Comparison of ENCODE assay signal across 13 cellular contexts in the genomic region with DNA sequence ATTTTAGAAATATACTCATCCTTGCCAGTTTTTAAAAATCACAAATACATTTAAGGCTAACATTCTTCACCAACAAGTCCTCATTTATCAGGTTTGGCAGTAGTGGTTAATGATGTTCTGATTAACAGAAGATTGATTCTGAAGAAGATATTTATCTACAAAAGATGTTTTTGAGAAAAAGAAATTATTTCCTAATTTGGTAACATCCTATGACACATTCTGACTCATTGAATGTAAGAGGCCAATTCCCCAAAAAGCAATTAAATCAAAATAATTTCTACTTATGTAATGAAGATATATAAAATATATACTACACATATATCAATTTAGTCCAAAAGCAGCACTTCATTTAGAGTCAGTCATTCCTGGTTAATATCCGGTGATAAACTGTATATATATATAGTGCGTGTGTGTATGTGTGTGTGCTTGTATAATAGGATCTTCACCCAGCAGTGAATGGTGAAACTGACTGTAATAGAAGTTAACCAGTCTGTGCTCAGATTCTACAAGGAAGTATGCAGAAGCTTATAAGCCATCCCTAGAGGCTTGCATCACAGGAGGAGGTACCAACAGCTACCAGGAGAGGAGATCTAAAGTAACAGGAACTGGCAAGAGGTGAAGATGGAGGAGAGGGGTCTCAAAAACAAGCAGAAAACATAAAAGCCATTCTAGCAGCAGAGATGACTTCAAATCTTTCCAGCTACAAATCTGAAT.
DNase-seq lines count a peak whose midpoint lies in the region; ATAC-seq and TF ChIP-seq lines count a peak whose summit lies in the region.
"Had no signal": no experiment of that assay in that cellular context is flagged by ENCODE, and none has a peak within 500 bp of the region (broad histone marks: within the 10 kb centered on the region; RNA-seq: fewer than 3 reads in every experiment).

No MANE protein-coding gene starts in this region.

- DNase-seq in SIG-M5 treated with dmso at 0.1 percent for 504 hours (lab: John Stamatoyannopoulos, UW; ENCODE audit: unreplicated experiment) (peak; percentile 49), SIG-M5 (lab: John Stamatoyannopoulos, UW) (no peak), fibroblast of the conjunctiva (ENCODE audit: low read depth) (peak; percentile 89), HEK293T (ENCODE audit: extremely low spot score) (no peak), NCI-H510A treated with DMSO at 0.1 percent for 48 hours (lab: John Stamatoyannopoulos, UW) (no peak)
- no peak for DNase-seq in activated CD4-positive, alpha-beta T cell treated with anti-CD3 and anti-CD28 coated beads, Interleukin-2, amount 50 U/mL, for 48 hours
- DNase-seq: activated CD8-positive, alpha-beta T cell treated with anti-CD3 and anti-CD28 coated beads for 36 hours; activated naive CD4-positive, alpha-beta T cell treated with anti-CD3 and anti-CD28 coated beads, Interleukin-2, amount 10 ng/mL, durations not matched to agents 7 days and 5 days; effector CD8-positive, alpha-beta T cell; NCI-H510A had no signal

- CTCF ChIA-PET in HEK293T (lab: Yijun Ruan, JAX), result no interaction called here

- peak; percentile 90 for ATAC-seq in SK-N-SH treated with all-trans-retinoic acid at 6 μM for 48 hours
- ATAC-seq in GM18517 (IDR thresholded peaks at IDR 0.05; ENCODE audit: unreplicated experiment), result no peak
- ATAC-seq: activated CD8-positive, alpha-beta T cell treated with anti-CD3 and anti-CD28 coated beads for 36 hours; K562 had no signal

- POLR2A ChIA-PET in HEK293T (lab: Yijun Ruan, JAX), result no interaction called here

TF ChIP-seq in SK-N-SH treated with all-trans-retinoic acid at 6 μM for 48 hours, 23 proteins besides CTCF, POLR2A, EP300 and RAD21:
- TF ChIP-seq ZC3H10 (CRISPR knock-in tag; IDR thresholded peaks at IDR 0.05), result no peak
- no peak for TF ChIP-seq ZFP30 (CRISPR knock-in tag; IDR thresholded peaks at IDR 0.05)
- TF ChIP-seq, protein P1, sequence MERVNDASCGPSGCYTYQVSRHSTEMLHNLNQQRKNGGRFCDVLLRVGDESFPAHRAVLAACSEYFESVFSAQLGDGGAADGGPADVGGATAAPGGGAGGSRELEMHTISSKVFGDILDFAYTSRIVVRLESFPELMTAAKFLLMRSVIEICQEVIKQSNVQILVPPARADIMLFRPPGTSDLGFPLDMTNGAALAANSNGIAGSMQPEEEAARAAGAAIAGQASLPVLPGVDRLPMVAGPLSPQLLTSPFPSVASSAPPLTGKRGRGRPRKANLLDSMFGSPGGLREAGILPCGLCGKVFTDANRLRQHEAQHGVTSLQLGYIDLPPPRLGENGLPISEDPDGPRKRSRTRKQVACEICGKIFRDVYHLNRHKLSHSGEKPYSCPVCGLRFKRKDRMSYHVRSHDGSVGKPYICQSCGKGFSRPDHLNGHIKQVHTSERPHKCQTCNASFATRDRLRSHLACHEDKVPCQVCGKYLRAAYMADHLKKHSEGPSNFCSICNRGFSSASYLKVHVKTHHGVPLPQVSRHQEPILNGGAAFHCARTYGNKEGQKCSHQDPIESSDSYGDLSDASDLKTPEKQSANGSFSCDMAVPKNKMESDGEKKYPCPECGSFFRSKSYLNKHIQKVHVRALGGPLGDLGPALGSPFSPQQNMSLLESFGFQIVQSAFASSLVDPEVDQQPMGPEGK (CRISPR knock-in tag; IDR thresholded peaks at IDR 0.05; ENCODE audit: borderline replicate concordance), result no peak
- TF ChIP-seq SNAI2 (CRISPR knock-in tag; IDR thresholded peaks at IDR 0.05), result no peak
- TF ChIP-seq, protein P2, sequence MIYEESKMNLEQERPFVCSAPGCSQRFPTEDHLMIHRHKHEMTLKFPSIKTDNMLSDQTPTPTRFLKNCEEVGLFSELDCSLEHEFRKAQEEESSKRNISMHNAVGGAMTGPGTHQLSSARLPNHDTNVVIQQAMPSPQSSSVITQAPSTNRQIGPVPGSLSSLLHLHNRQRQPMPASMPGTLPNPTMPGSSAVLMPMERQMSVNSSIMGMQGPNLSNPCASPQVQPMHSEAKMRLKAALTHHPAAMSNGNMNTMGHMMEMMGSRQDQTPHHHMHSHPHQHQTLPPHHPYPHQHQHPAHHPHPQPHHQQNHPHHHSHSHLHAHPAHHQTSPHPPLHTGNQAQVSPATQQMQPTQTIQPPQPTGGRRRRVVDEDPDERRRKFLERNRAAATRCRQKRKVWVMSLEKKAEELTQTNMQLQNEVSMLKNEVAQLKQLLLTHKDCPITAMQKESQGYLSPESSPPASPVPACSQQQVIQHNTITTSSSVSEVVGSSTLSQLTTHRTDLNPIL (CRISPR knock-in tag; IDR thresholded peaks at IDR 0.05; ENCODE audit: low read depth), result no peak
- TF ChIP-seq, protein P3, sequence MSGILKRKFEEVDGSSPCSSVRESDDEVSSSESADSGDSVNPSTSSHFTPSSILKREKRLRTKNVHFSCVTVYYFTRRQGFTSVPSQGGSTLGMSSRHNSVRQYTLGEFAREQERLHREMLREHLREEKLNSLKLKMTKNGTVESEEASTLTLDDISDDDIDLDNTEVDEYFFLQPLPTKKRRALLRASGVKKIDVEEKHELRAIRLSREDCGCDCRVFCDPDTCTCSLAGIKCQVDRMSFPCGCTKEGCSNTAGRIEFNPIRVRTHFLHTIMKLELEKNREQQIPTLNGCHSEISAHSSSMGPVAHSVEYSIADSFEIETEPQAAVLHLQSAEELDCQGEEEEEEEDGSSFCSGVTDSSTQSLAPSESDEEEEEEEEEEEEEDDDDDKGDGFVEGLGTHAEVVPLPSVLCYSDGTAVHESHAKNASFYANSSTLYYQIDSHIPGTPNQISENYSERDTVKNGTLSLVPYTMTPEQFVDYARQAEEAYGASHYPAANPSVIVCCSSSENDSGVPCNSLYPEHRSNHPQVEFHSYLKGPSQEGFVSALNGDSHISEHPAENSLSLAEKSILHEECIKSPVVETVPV (CRISPR knock-in tag; IDR thresholded peaks at IDR 0.05), result no peak
- TF ChIP-seq PPARA (CRISPR knock-in tag; IDR thresholded peaks at IDR 0.05; ENCODE audit: borderline replicate concordance), result no peak
- TF ChIP-seq ISL1 (CRISPR knock-in tag; IDR thresholded peaks at IDR 0.05), result no peak; the same call in 1 of the 2 replicates
- no peak for TF ChIP-seq BACH2 (CRISPR knock-in tag; IDR thresholded peaks at IDR 0.05; ENCODE audit: borderline replicate concordance)
- TF ChIP-seq TCF4 (CRISPR knock-in tag; IDR thresholded peaks at IDR 0.05; ENCODE audit: borderline replicate concordance), result no peak

TF ChIP-seq in HEK293T, 16 proteins besides CTCF, POLR2A, EP300 and RAD21:
- TF ChIP-seq ARNT (IDR thresholded peaks at IDR 0.05) (no peak), CTBP1 (IDR thresholded peaks at IDR 0.05; ENCODE audit: borderline replicate concordance) (no peak), FOXA1 (IDR thresholded peaks at IDR 0.05) (no peak), ZNF384 (IDR thresholded peaks at IDR 0.05) (no peak), FOXM1 (IDR thresholded peaks at IDR 0.05; ENCODE audit: borderline replicate concordance) (no peak), TARDBP (IDR thresholded peaks at IDR 0.05) (no peak), L3MBTL2 (conservative IDR thresholded peaks at IDR 0.05) (no peak), SP1 (IDR thresholded peaks at IDR 0.05) (no peak), FOXK2 (IDR thresholded peaks at IDR 0.05) (no peak), LEF1 (IDR thresholded peaks at IDR 0.05; ENCODE audit: borderline replicate concordance) (no peak), BHLHE40 (IDR thresholded peaks at IDR 0.05; ENCODE audit: borderline replicate concordance) (no peak), SUZ12 (IDR thresholded peaks at IDR 0.05) (no peak), HDGF (IDR thresholded peaks at IDR 0.05; ENCODE audit: borderline replicate concordance) (no peak), NFRKB (IDR thresholded peaks at IDR 0.05) (no peak), ELF4 (IDR thresholded peaks at IDR 0.05) (no peak)
- TF ChIP-seq, protein P4, sequence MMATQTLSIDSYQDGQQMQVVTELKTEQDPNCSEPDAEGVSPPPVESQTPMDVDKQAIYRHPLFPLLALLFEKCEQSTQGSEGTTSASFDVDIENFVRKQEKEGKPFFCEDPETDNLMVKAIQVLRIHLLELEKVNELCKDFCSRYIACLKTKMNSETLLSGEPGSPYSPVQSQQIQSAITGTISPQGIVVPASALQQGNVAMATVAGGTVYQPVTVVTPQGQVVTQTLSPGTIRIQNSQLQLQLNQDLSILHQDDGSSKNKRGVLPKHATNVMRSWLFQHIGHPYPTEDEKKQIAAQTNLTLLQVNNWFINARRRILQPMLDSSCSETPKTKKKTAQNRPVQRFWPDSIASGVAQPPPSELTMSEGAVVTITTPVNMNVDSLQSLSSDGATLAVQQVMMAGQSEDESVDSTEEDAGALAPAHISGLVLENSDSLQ (IDR thresholded peaks at IDR 0.05), result no peak

Comparison
In these comparisons a context has a peak if more than half of its experiments do, and no peak if none do; other contexts are left out.
1. DNase-seq: peak in SIG-M5 treated with dmso at 0.1 percent for 504 hours (single experiment) and fibroblast of the conjunctiva (single experiment); none in SIG-M5 (single experiment), activated CD4-positive, alpha-beta T cell treated with anti-CD3 and anti-CD28 coated beads, Interleukin-2, amount 50 U/mL, for 48 hours (0 of 2), HEK293T (single experiment) and NCI-H510A treated with DMSO at 0.1 percent for 48 hours (single experiment).